22 cellular contexts compared by ENCODE assay signal in the genomic region with DNA sequence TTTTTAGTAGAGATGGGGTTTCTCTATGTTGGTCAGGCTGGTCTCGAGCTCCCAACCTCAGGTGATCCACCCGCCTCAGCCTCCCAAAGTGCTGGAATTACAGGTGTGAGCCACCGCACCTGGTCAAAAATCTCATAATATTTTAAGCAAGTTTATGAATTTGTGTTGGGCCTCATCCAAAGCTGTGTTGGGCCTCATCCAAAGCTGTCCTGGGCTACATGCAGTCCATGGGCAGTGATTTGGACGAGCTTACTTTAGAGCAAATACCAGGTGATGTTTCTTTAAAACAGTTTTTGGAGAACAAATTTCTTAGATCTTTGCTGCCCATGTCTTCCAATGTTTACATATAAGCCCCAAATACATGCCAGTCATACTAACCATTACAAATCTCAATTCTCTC.
A peak's percentile ranks its signal among the peaks of the same experiment; 100 is the strongest.
DNase-seq lines count a peak whose midpoint lies in the region; ATAC-seq and TF ChIP-seq lines count a peak whose summit lies in the region.
"Had no signal": no experiment of that assay in that cellular context is flagged by ENCODE, and none has a peak within 500 bp of the region (broad histone marks: within the 10 kb centered on the region; RNA-seq: fewer than 3 reads in every experiment).

No MANE protein-coding gene starts in this region.

- no peaks in the 10 kb centered on the region for H3F3A ChIP-seq in OCI-LY1 (ENCODE audit: insufficient read depth, low read length)

- H3K36me3 ChIP-seq in Karpas-422 (ENCODE audit: insufficient read depth, low read length) (no peaks in the 10 kb centered on the region; the same call in 1 of the 2 replicates), OCI-LY1 (ENCODE audit: insufficient read depth, low read length) (no peaks in the 10 kb centered on the region)

- DNase-seq in Karpas-422, result no peak
- no peak for DNase-seq in NCI-H526 (lab: John Stamatoyannopoulos, UW)
- no peak for DNase-seq in foreskin fibroblast
- DNase-seq: AML-193; CD4-positive, alpha-beta memory T cell; CD4-positive, CD25-positive, alpha-beta regulatory T cell; CD8-positive, alpha-beta memory T cell; COR-L47; DMS 273 treated with DMSO at 0.1 percent for 48 hours; DMS153; DMS53; DMS79; DND-41; EL; GDM1 had no signal

- H3K9me2 ChIP-seq in Karpas-422 (replicated peaks; ENCODE audit: insufficient read depth, low read length), result no peaks in the 10 kb centered on the region
- H3K9me2 ChIP-seq in OCI-LY1 (ENCODE audit: low read depth, low read length), result no peaks in the 10 kb centered on the region

- H2AFZ ChIP-seq in Karpas-422 (ENCODE audit: low read length) (no peak overlapping the region), OCI-LY1 (ENCODE audit: low read length) (no peak overlapping the region)

- ATAC-seq in GM18520 (IDR thresholded peaks at IDR 0.05; ENCODE audit: unreplicated experiment), result no peak
- ATAC-seq: A549, GM12878 had no signal

- H3K27me3 ChIP-seq in Karpas-422 (ENCODE audit: low read length), result no peaks in the 10 kb centered on the region
- no peaks in the 10 kb centered on the region for H3K27me3 ChIP-seq in OCI-LY1 (ENCODE audit: insufficient read depth, low read length)
- H3K27me3 ChIP-seq: BLaER1 treated with 17β-estradiol and CSF1 and Interleukin-3, amounts not matched to agents 10 nM and 100 nM had no signal

- H4K20me1 ChIP-seq in Karpas-422 (ENCODE audit: insufficient read depth, low read depth, low read length) (no peaks in the 10 kb centered on the region), OCI-LY1 (ENCODE audit: insufficient read depth, low read length) (no peaks in the 10 kb centered on the region)

- peak overlapping the region; percentile 57 for H3K27ac ChIP-seq in C4-2B
- H3K27ac ChIP-seq in Karpas-422 (ENCODE audit: low read length), result peak overlapping the region; percentile 98
- peak overlapping the region; percentile 76 for H3K27ac ChIP-seq in OCI-LY1 (ENCODE audit: low read depth, low read length, poor library complexity, severe bottlenecking)
- H3K27ac ChIP-seq: 22Rv1, A549 had no signal

- H3K9me3 ChIP-seq in Karpas-422 (ENCODE audit: low read length), result no peaks in the 10 kb centered on the region
- no peaks in the 10 kb centered on the region for H3K9me3 ChIP-seq in OCI-LY1 (ENCODE audit: low read length)
- H3K9me3 ChIP-seq: A549; BLaER1 treated with 17β-estradiol and CSF1 and Interleukin-3, amounts not matched to agents 10 nM and 100 nM had no signal

- H3K79me2 ChIP-seq in Karpas-422 (ENCODE audit: low read length) (peaks cover 72% of the 10 kb centered on the region), OCI-LY1 (ENCODE audit: insufficient read depth, low read length) (peaks cover 15% of the 10 kb centered on the region)

- H3K4me1 ChIP-seq in Karpas-422 (ENCODE audit: low read length) (peaks cover 72% of the 10 kb centered on the region), OCI-LY1 (ENCODE audit: insufficient read depth, low read length, severe bottlenecking) (peaks cover 70% of the 10 kb centered on the region)

- H3K4me3 ChIP-seq in Karpas-422 (ENCODE audit: low read length) (no peak overlapping the region), OCI-LY1 (ENCODE audit: low read depth, low read length, poor library complexity, severe bottlenecking) (no peak overlapping the region), foreskin fibroblast (ENCODE audit: low read depth in 1 of 2, low read length in 2 of 2) (no peak overlapping the region)
- H3K4me3 ChIP-seq: A549; BLaER1 treated with 17β-estradiol and CSF1 and Interleukin-3, amounts not matched to agents 10 nM and 100 nM; GM12878 had no signal

- TF ChIP-seq CTCF in C4-2B (conservative IDR thresholded peaks at IDR 0.05) (no peak), OCI-LY1 (IDR thresholded peaks at IDR 0.05; ENCODE audit: low read length) (no peak), foreskin fibroblast (IDR thresholded peaks at IDR 0.05; ENCODE audit: low read depth, low read length) (no peak)

- H3K9ac ChIP-seq in Karpas-422 (ENCODE audit: low read length) (no peak overlapping the region), OCI-LY1 (ENCODE audit: low read length) (no peak overlapping the region)
- H3K9ac ChIP-seq: BLaER1 treated with 17β-estradiol and CSF1 and Interleukin-3, amounts not matched to agents 10 nM and 100 nM had no signal

- H3K4me2 ChIP-seq in Karpas-422 (ENCODE audit: low read depth, low read length, poor library complexity, severe bottlenecking), result peak overlapping the region; percentile 92
- H3K4me2 ChIP-seq in OCI-LY1 (ENCODE audit: low read length), result no peak overlapping the region
- H3K4me2 ChIP-seq: A549 had no signal
